Comparison of ENCODE assay signal across 15 cellular contexts in the genomic region with DNA sequence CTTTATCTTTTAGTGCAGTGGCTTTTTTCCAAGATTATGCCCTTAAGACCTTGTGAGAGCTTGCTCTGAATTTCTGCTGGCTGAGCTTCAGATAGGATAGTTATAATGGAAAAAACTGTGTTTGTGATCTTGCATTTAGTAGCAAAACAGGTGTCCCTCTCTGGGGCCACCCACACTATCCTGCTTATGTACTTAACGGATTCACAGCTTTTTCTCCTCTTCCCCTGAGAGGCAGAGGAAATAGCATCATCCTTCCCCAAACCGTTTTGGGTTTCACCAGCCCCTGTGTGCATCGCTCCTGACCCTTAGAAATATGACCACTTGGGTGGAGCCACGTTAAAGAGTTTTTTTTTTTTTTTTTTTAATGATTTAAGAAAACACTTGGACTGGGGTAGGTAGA.
DNase-seq lines count a peak whose midpoint lies in the region; ATAC-seq and TF ChIP-seq lines count a peak whose summit lies in the region.
"Had no signal": no experiment of that assay in that cellular context is flagged by ENCODE, and none has a peak within 500 bp of the region (broad histone marks: within the 10 kb centered on the region; RNA-seq: fewer than 3 reads in every experiment).

No MANE protein-coding gene starts in this region.

- peak; percentile 31 for ATAC-seq in left ventricle myocardium superior
- ATAC-seq: A549; CD8-positive, alpha-beta T cell had no signal

- H3K36me3 ChIP-seq in left ventricle myocardium inferior (no peaks in the 10 kb centered on the region), SJCRH30 (no peaks in the 10 kb centered on the region), prostate gland (no peaks in the 10 kb centered on the region)

- no peaks in the 10 kb centered on the region for H3K4me1 ChIP-seq in left ventricle myocardium inferior
- H3K4me1 ChIP-seq in SJCRH30: peaks cover 20% of the 10 kb centered on the region
- no peaks in the 10 kb centered on the region for H3K4me1 ChIP-seq in prostate gland (replicated peaks)
- H3K4me1 ChIP-seq: A549, Caco-2 had no signal

- no peak for DNase-seq in left ventricle myocardium superior
- DNase-seq in left ventricle myocardium inferior: no peak
- peak; percentile 75 to 87 for DNase-seq in SJCRH30
- DNase-seq in prostate gland (ENCODE audit: low spot score): no peak
- DNase-seq in NCI-H2029 treated with DMSO at 0.1 percent for 48 hours (lab: John Stamatoyannopoulos, UW): no peak
- DNase-seq: AML-193; Caco-2; Calu3; CD4-positive, alpha-beta T cell; CD8-positive, alpha-beta T cell; DMS79 treated with DMSO at 0.1 percent for 48 hours; GF-D8 had no signal

- no peak for TF ChIP-seq POLR2A in prostate gland (IDR thresholded peaks at IDR 0.05)

- H3K27ac ChIP-seq in left ventricle myocardium inferior (replicated peaks): no peak overlapping the region
- H3K27ac ChIP-seq in SJCRH30: no peak overlapping the region
- H3K27ac ChIP-seq in prostate gland: no peak overlapping the region
- H3K27ac ChIP-seq: 22Rv1, A549, C4-2B had no signal

- peaks cover 3% of the 10 kb centered on the region for H3K9me3 ChIP-seq in left ventricle myocardium inferior (replicated peaks)
- no peaks in the 10 kb centered on the region for H3K9me3 ChIP-seq in SJCRH30 (replicated peaks)
- no peaks in the 10 kb centered on the region for H3K9me3 ChIP-seq in prostate gland
- H3K9me3 ChIP-seq: A549, Caco-2 had no signal

- TF ChIP-seq CTCF in left ventricle myocardium inferior (IDR thresholded peaks at IDR 0.05; ENCODE audit: borderline replicate concordance) (no peak), prostate gland (IDR thresholded peaks at IDR 0.05) (no peak)

- WGBS in prostate gland: 64% methylated on average over 4 of the region's 4 CpGs

- no peak overlapping the region for H3K4me3 ChIP-seq in left ventricle myocardium inferior
- H3K4me3 ChIP-seq in SJCRH30: no peak overlapping the region
- no peak overlapping the region for H3K4me3 ChIP-seq in prostate gland
- H3K4me3 ChIP-seq: A549 had no signal

- intact Hi-C loops in left ventricle myocardium superior (cut with micrococcal nuclease) (no loop called here), left ventricle myocardium inferior (cut with micrococcal nuclease) (no loop called here), prostate gland (cut with DNase I) (no loop called here)

- H3K27me3 ChIP-seq in left ventricle myocardium inferior (ENCODE audit: low read depth) (no peaks in the 10 kb centered on the region), SJCRH30 (no peaks in the 10 kb centered on the region), prostate gland (replicated peaks; ENCODE audit: insufficient read depth) (no peaks in the 10 kb centered on the region)

Comparison
In these comparisons a context has a peak if more than half of its experiments do, and no peak if none do; other contexts are left out.
1. DNase-seq: peak in SJCRH30 (2 of 2); none in left ventricle myocardium superior (single experiment), left ventricle myocardium inferior (single experiment), prostate gland (single experiment) and NCI-H2029 treated with DMSO at 0.1 percent for 48 hours (single experiment).